In the genomic region with DNA sequence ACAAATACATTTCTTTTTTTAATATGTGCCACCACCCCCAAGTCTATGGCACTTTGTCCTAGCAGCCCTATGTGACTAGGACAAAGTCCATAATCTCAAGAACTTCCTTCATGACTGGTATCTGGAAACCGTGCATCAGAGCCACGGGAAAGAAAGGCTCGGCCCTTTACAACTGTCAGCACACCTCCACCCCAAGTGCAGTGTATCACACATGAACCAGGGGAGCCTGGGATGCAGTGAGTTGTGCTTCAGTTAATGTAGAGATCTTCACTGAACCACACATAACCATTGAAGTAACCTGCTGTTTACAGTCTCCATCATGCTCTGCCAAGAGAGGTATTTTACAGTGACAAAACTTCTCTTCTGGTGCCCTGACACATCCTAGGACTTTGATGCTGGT, we compare ENCODE assay signal across 1 cellular context. TPM values are rescaled to one million over a fixed set of nuclear protein-coding genes. Genes with fewer than 3 reads are reported as not detected.
"Had no signal": no experiment of that assay in that cellular context is flagged by ENCODE, and none has a peak within 500 bp of the region (broad histone marks: within the 10 kb centered on the region; RNA-seq: fewer than 3 reads in every experiment).

No MANE protein-coding gene starts in this region.

RNA-seq across cellular contexts. Expression of gene NUTM2B, which starts 11.9 kb away (rescaled TPM):
- total RNA-seq: SJSA1 had no signal
